23 cellular contexts compared by ENCODE assay signal in genomic region chr3:55183259-55183658, GRCh38.
A peak's percentile ranks its signal among the peaks of the same experiment; 100 is the strongest.
DNase-seq lines count a peak whose midpoint lies in the region; ATAC-seq and TF ChIP-seq lines count a peak whose summit lies in the region.
"Had no signal": no experiment of that assay in that cellular context is flagged by ENCODE, and none has a peak within 500 bp of the region (broad histone marks: within the 10 kb centered on the region; RNA-seq: fewer than 3 reads in every experiment).

No MANE protein-coding gene starts in this region.

- H3K27ac Mint-ChIP-seq in neural progenitor cell = peak overlapping the region; percentile 25
- H3K27ac Mint-ChIP-seq in activated T-cell treated with anti-CD3 and anti-CD28 coated beads, Interleukin-2, amount 50 U/mL, for 72 hours = no peak overlapping the region
- H3K27ac Mint-ChIP-seq: B cell; T-helper 2 cell treated with Interferon-gamma antibody and Interleukin-4, amounts not matched to agents 5 μg/mL and 100 μg/mL, for 36 hours had no signal

- H4K20me1 ChIP-seq in neural progenitor cell (ENCODE audit: low read depth) = no peaks in the 10 kb centered on the region

- H2AFZ ChIP-seq in neural progenitor cell (replicated peaks) = peak overlapping the region; percentile 76
- H2AFZ ChIP-seq: GM23248 had no signal

- H3K4me2 ChIP-seq in neural progenitor cell = no peak overlapping the region

- DNase-seq in LNCaP clone FGC (ENCODE audit: low read depth) (peak; percentile 62), NCI-H146 treated with DMSO at 0.1 percent for 48 hours (lab: John Stamatoyannopoulos, UW; ENCODE audit: unreplicated experiment) (peak; percentile 1), neural progenitor cell (ENCODE audit: low spot score) (no peak), DMS79 (lab: John Stamatoyannopoulos, UW) (no peak), head of caudate nucleus (no peak)
- DNase-seq in activated T-cell treated with anti-CD3 and anti-CD28 coated beads, Interleukin-2, amount 50 U/mL, for 72 hours = no peak
- DNase-seq: DMS153; GM23248; H7; KG1; NCI-H1048; NCI-H1436; NCI-H1930; NCI-H446 treated with DMSO at 0.1 percent for 48 hours; NCI-H526; NK-92 treated with Interleukin-12 subunit alpha and Interleukin-12 subunit beta, amount 100 ng/mL, for 24 hours; PC-3; SJCRH30; T-helper 1 cell had no signal

- no peaks in the 10 kb centered on the region for H3K9me3 ChIP-seq in neural progenitor cell (ENCODE audit: low read depth)
- H3K9me3 ChIP-seq: SJCRH30 had no signal

- intact Hi-C loops in head of caudate nucleus (cut with DNase I) = no loop called here

- ATAC-seq in SK-N-SH treated with all-trans-retinoic acid at 6 μM for 48 hours = peak; percentile 37
- ATAC-seq in activated T-cell treated with anti-CD3 and anti-CD28 coated beads, Interleukin-2, amount 50 U/mL, for 72 hours (replicated peaks in 1 of 2) = no peak
- ATAC-seq: PC-3 had no signal

- H3K9ac ChIP-seq in neural progenitor cell = no peak overlapping the region
- H3K9ac ChIP-seq: GM23248 had no signal

- H3F3A ChIP-seq in neural progenitor cell (ENCODE audit: low read depth) = no peaks in the 10 kb centered on the region

- TF ChIP-seq CTCF in LNCaP clone FGC (IDR thresholded peaks at IDR 0.05; ENCODE audit: control insufficient read depth, extremely low read depth, insufficient read depth) (no peak), neural progenitor cell (IDR thresholded peaks at IDR 0.05) (no peak)

- H3K9me3 Mint-ChIP-seq in neural progenitor cell = peaks cover 5% of the 10 kb centered on the region
- no peaks in the 10 kb centered on the region for H3K9me3 Mint-ChIP-seq in activated T-cell treated with anti-CD3 and anti-CD28 coated beads, Interleukin-2, amount 50 U/mL, for 72 hours
- H3K9me3 Mint-ChIP-seq: T-helper 2 cell treated with Interferon-gamma antibody and Interleukin-4, amounts not matched to agents 5 μg/mL and 100 μg/mL, for 36 hours had no signal

- H3K4me3 ChIP-seq in LNCaP clone FGC (ENCODE audit: low read depth, low read length) = no peak overlapping the region
- H3K4me3 ChIP-seq in neural progenitor cell = no peak overlapping the region
- H3K4me3 ChIP-seq: GM23248, SJCRH30 had no signal

- H3K4me1 ChIP-seq in neural progenitor cell = no peaks in the 10 kb centered on the region
- H3K4me1 ChIP-seq: SJCRH30 had no signal

- H3K27me3 Mint-ChIP-seq in neural progenitor cell (ENCODE audit: insufficient read depth, low read depth) = peaks cover 2% of the 10 kb centered on the region
- H3K27me3 Mint-ChIP-seq in activated T-cell treated with anti-CD3 and anti-CD28 coated beads, Interleukin-2, amount 50 U/mL, for 72 hours (ENCODE audit: low read depth) = no peaks in the 10 kb centered on the region

- H3K36me3 Mint-ChIP-seq in neural progenitor cell = no peaks in the 10 kb centered on the region
- no peaks in the 10 kb centered on the region for H3K36me3 Mint-ChIP-seq in activated T-cell treated with anti-CD3 and anti-CD28 coated beads, Interleukin-2, amount 50 U/mL, for 72 hours (ENCODE audit: insufficient read depth in 2 of 2)

- no peaks in the 10 kb centered on the region for H3K27me3 ChIP-seq in neural progenitor cell
- H3K27me3 ChIP-seq: SJCRH30 had no signal

- H3K4me1 Mint-ChIP-seq in neural progenitor cell = peaks cover 14% of the 10 kb centered on the region
- no peaks in the 10 kb centered on the region for H3K4me1 Mint-ChIP-seq in activated T-cell treated with anti-CD3 and anti-CD28 coated beads, Interleukin-2, amount 50 U/mL, for 72 hours (ENCODE audit: low read depth)
- H3K4me1 Mint-ChIP-seq: B cell had no signal

- no peak overlapping the region for H3K4me3 Mint-ChIP-seq in neural progenitor cell
- H3K4me3 Mint-ChIP-seq in activated T-cell treated with anti-CD3 and anti-CD28 coated beads, Interleukin-2, amount 50 U/mL, for 72 hours = no peak overlapping the region
- H3K4me3 Mint-ChIP-seq: B cell; T-helper 2 cell treated with Interferon-gamma antibody and Interleukin-4, amounts not matched to agents 5 μg/mL and 100 μg/mL, for 36 hours had no signal

- H3K36me3 ChIP-seq in neural progenitor cell = no peaks in the 10 kb centered on the region
- H3K36me3 ChIP-seq: SJCRH30 had no signal

- no peak overlapping the region for H3K27ac ChIP-seq in neural progenitor cell
- H3K27ac ChIP-seq: C4-2B, GM23248, SJCRH30 had no signal

- H3K79me2 ChIP-seq in neural progenitor cell (ENCODE audit: low read depth) = no peaks in the 10 kb centered on the region

TF ChIP-seq in SK-N-SH treated with all-trans-retinoic acid at 6 μM for 48 hours, 23 proteins besides CTCF, POLR2A, EP300 and RAD21:
- TF ChIP-seq ZNF70 (CRISPR knock-in tag; IDR thresholded peaks at IDR 0.05) (no peak), TCF4 (CRISPR knock-in tag; IDR thresholded peaks at IDR 0.05; ENCODE audit: borderline replicate concordance) (peak; percentile 57), OSR1 (CRISPR knock-in tag; IDR thresholded peaks at IDR 0.05) (no peak)
- TF ChIP-seq, protein P1, sequence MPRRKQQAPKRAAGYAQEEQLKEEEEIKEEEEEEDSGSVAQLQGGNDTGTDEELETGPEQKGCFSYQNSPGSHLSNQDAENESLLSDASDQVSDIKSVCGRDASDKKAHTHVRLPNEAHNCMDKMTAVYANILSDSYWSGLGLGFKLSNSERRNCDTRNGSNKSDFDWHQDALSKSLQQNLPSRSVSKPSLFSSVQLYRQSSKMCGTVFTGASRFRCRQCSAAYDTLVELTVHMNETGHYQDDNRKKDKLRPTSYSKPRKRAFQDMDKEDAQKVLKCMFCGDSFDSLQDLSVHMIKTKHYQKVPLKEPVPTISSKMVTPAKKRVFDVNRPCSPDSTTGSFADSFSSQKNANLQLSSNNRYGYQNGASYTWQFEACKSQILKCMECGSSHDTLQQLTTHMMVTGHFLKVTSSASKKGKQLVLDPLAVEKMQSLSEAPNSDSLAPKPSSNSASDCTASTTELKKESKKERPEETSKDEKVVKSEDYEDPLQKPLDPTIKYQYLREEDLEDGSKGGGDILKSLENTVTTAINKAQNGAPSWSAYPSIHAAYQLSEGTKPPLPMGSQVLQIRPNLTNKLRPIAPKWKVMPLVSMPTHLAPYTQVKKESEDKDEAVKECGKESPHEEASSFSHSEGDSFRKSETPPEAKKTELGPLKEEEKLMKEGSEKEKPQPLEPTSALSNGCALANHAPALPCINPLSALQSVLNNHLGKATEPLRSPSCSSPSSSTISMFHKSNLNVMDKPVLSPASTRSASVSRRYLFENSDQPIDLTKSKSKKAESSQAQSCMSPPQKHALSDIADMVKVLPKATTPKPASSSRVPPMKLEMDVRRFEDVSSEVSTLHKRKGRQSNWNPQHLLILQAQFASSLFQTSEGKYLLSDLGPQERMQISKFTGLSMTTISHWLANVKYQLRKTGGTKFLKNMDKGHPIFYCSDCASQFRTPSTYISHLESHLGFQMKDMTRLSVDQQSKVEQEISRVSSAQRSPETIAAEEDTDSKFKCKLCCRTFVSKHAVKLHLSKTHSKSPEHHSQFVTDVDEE (CRISPR knock-in tag; IDR thresholded peaks at IDR 0.05) = peak; percentile 68; the same call in 1 of the 2 replicates

Comparison
In these comparisons a context has a peak if more than half of its experiments do, and no peak if none do; other contexts are left out.
1. DNase-seq: peak in LNCaP clone FGC (single experiment) and NCI-H146 treated with DMSO at 0.1 percent for 48 hours (single experiment); none in neural progenitor cell (single experiment), DMS79 (single experiment), activated T-cell treated with anti-CD3 and anti-CD28 coated beads, Interleukin-2, amount 50 U/mL, for 72 hours (0 of 2) and head of caudate nucleus (0 of 42).